Comparison of ENCODE assay signal across 7 cellular contexts in the genomic region with DNA sequence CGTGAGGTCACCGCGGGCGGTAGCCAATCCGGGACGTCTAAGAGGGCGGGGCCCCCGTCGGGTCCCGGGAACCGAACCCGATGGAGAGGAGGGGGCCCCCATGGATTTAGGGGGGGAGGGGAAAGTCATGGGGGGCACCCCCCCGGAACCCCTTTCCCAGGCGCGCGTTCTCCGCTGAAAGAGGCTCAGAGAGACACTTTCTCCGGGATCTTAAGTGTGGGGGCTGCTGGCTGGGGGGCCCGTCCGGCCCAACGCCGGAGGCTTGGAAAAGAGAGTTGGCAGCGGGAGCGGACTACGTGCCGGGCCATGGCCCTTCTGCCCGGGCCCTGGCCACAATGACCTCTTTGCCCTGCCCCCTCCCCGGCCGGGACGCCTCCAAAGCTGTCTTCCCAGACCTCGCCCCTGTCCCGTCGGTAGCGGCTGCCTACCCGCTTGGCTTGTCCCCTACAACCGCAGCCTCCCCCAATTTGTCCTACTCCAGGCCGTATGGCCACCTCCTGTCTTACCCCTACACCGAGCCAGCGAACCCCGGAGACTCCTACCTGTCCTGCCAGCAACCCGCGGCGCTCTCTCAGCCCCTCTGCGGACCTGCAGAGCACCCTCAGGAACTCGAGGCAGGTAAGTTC. TPM values are rescaled to one million over a fixed set of nuclear protein-coding genes. Genes with fewer than 3 reads are reported as not detected.
DNase-seq lines count a peak whose midpoint lies in the region; FAIRE-seq and TF ChIP-seq lines count a peak whose summit lies in the region.

Gene DLX4, plus strand, starts transcription at position 57 of the 626 bp plus-strand sequence. Its CDS starts 279 bp downstream, at position 336.

- peaks cover 63% of the 10 kb centered on the region for H4K20me1 ChIP-seq in neural progenitor cell (ENCODE audit: low read depth)

- H3K27ac ChIP-seq in dorsolateral prefrontal cortex = no peak within 1 kb of the TSS
- no peak within 1 kb of the TSS for H3K27ac ChIP-seq in neural progenitor cell
- no peak within 1 kb of the TSS for H3K27ac ChIP-seq in caudate nucleus (ENCODE audit: low read depth, low read length)

- H3K4me1 ChIP-seq in NT2/D1 (ENCODE audit: insufficient read depth, insufficient read length) = peaks cover 16% of the 10 kb centered on the region
- peaks cover 53% of the 10 kb centered on the region for H3K4me1 ChIP-seq in neural progenitor cell

- peak within 1 kb of the TSS; percentile 85 for H3K4me3 Mint-ChIP-seq in neural progenitor cell

- H3K4me3 ChIP-seq in NT2/D1 (ENCODE audit: insufficient read length, low read depth) (peak within 1 kb of the TSS; percentile 59), dorsolateral prefrontal cortex (peak within 1 kb of the TSS in 42 of 59 donors; percentile 2 to 56 (median 32)), neural progenitor cell (peak within 1 kb of the TSS; percentile 57)

- peaks cover 93% of the 10 kb centered on the region for H3K27me3 ChIP-seq in NT2/D1 (ENCODE audit: insufficient read depth, insufficient read length)
- H3K27me3 ChIP-seq in dorsolateral prefrontal cortex = peaks cover 27 to 100% (median 100%) of the 10 kb centered on the region in 45 donors
- peaks cover 100% of the 10 kb centered on the region for H3K27me3 ChIP-seq in neural progenitor cell

- H3K36me3 ChIP-seq in NT2/D1 (ENCODE audit: insufficient read depth, insufficient read length, low read length) (no peaks in the 10 kb centered on the region), neural progenitor cell (no peaks in the 10 kb centered on the region)

- intact Hi-C loops in dorsolateral prefrontal cortex (cut with DNase I) = no loop called here

- no peaks in the 10 kb centered on the region for H3K36me3 Mint-ChIP-seq in neural progenitor cell

- H3K4me1 Mint-ChIP-seq in neural progenitor cell = peaks cover 33% of the 10 kb centered on the region

- H3K9ac ChIP-seq in NT2/D1 (ENCODE audit: insufficient read length, low read depth) (peak within 1 kb of the TSS; percentile 86), neural progenitor cell (no peak within 1 kb of the TSS)

- FAIRE-seq in GM18507 (lab: Jason Lieb, UNC) = peak; percentile 15

- TF ChIP-seq CTCF in dorsolateral prefrontal cortex (IDR thresholded peaks at IDR 0.05 in 54 of 56, conservative IDR thresholded peaks at IDR 0.05 in 2 of 56; ENCODE audit: low read depth in 1 of 56, partially characterized antibody in 56 of 56) (no peak), neural progenitor cell (IDR thresholded peaks at IDR 0.05) (no peak)

- peak within 1 kb of the TSS; percentile 94 for H3K4me2 ChIP-seq in neural progenitor cell

- peak within 1 kb of the TSS; percentile 71 for H2AFZ ChIP-seq in neural progenitor cell (replicated peaks)

- peaks cover 12% of the 10 kb centered on the region for H3K9me3 Mint-ChIP-seq in neural progenitor cell

- H3F3A ChIP-seq in neural progenitor cell (ENCODE audit: low read depth) = peaks cover 39% of the 10 kb centered on the region

- H3K9me3 ChIP-seq in NT2/D1 (ENCODE audit: insufficient read depth, low read length) (no peaks in the 10 kb centered on the region), neural progenitor cell (ENCODE audit: low read depth) (no peaks in the 10 kb centered on the region)

- no peak within 1 kb of the TSS for H3K27ac Mint-ChIP-seq in neural progenitor cell

- H3K27me3 Mint-ChIP-seq in neural progenitor cell (ENCODE audit: insufficient read depth, low read depth) = peaks cover 95% of the 10 kb centered on the region

- no peaks in the 10 kb centered on the region for H3K79me2 ChIP-seq in neural progenitor cell (ENCODE audit: low read depth)

- DNase-seq in GM18507 (ENCODE audit: extremely low spot score, insufficient read length, low read depth) (peak; percentile 50), NT2/D1 (ENCODE audit: low read depth, low spot score) (no peak), dorsolateral prefrontal cortex (no peak), neural progenitor cell (ENCODE audit: low spot score) (peak; percentile 57), NCI-H82 (lab: John Stamatoyannopoulos, UW) (no peak), RKO (ENCODE audit: low spot score) (no peak), caudate nucleus (lab: John Stamatoyannopoulos, UW) (no peak)

RNA-seq across cellular contexts. Expression of gene DLX4, which starts in this region (rescaled TPM):
- total RNA-seq in dorsolateral prefrontal cortex (1 to 10 TPM in 20 of 120 experiments, under 1 TPM in 41, not detected in 59; 0.27 to 2.5 (median 0.76) TPM), neural progenitor cell (ENCODE audit: low replicate concordance) (0.53 TPM in 1 of 2 replicates, not detected in the other)

Comparison
In these comparisons a context has a peak if more than half of its experiments do, and no peak if none do; other contexts are left out.
1. Peak in DNase-seq, H3K4me3 ChIP-seq and H3K4me2 ChIP-seq in neural progenitor cell; RNA of the gene not detected or under 1 TPM.